In the genomic region with DNA sequence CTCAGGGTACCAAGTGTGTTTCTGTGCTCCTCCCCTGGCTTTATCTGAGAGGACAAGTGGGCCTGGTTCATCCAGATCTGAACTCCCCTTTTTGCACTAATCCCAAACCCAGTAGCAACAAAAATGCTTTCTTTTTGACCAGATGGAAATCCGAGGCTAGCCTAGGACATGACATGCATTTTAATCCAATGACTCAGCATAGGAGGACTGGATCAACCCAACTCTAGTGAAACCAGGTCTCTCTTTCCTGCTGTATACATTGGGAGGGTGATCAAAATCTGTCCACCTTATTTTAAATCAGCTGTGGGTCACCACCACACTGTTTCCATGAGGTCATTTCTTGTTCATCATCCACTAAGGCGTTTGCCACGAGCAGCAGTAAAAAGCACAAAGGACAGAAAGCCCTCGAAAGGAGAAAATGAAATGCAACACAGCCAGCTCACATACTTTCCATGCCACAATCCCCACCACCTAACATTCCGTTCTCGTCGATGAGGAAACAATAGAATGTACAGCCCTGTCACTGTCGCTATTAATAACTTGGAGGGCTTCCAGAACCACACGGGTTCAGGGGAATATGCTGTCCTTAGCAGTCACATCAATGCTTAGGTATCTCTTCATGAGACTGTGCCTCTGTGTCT, we compare ENCODE assay signal across 8 cellular contexts.
A peak's percentile ranks its signal among the peaks of the same experiment; 100 is the strongest.
DNase-seq lines count a peak whose midpoint lies in the region; ATAC-seq and TF ChIP-seq lines count a peak whose summit lies in the region.
"Had no signal": no experiment of that assay in that cellular context is flagged by ENCODE, and none has a peak within 500 bp of the region (broad histone marks: within the 10 kb centered on the region; RNA-seq: fewer than 3 reads in every experiment).

No MANE protein-coding gene starts in this region.

- H3K27me3 Mint-ChIP-seq in type B pancreatic cell: no peaks in the 10 kb centered on the region

- TF ChIP-seq EP300 in Ishikawa (IDR thresholded peaks at IDR 0.05; ENCODE audit: borderline replicate concordance): peak; percentile 88

- H3K9me3 Mint-ChIP-seq in type B pancreatic cell: no peaks in the 10 kb centered on the region

- WGBS in body of pancreas, 2 donors: 19 to 23% methylated on average over 9 of the region's 9 CpGs

- H3K4me3 Mint-ChIP-seq in type B pancreatic cell: peak overlapping the region; percentile 26
- H3K4me3 Mint-ChIP-seq: activated CD8-positive, alpha-beta T cell treated with anti-CD3 and anti-CD28 coated beads for 36 hours had no signal

- H3K36me3 ChIP-seq in body of pancreas (replicated peaks in 1 of 2; ENCODE audit: insufficient read depth in 1 of 2, low read depth in 2 of 2): no peaks in the 10 kb centered on the region

- intact Hi-C loops in body of pancreas (cut with DNase I): no loop called here

- 0 out of 2 replicates have a peak, but pooled peaks have one; percentile 2 for TF ChIP-seq RAD21 in Ishikawa (IDR thresholded peaks at IDR 0.05; ENCODE audit: low read depth)

- H3K27ac ChIP-seq in body of pancreas: peak overlapping the region in 2 of 4 donors; percentile 18 to 36

- no peak for TF ChIP-seq POLR2A in body of pancreas (IDR thresholded peaks at IDR 0.05)

- no peaks in the 10 kb centered on the region for H3K36me3 Mint-ChIP-seq in type B pancreatic cell

- H3K9me3 ChIP-seq in body of pancreas: no peaks in the 10 kb centered on the region

- H3K27ac Mint-ChIP-seq in type B pancreatic cell: peak overlapping the region; percentile 87
- H3K27ac Mint-ChIP-seq: activated CD8-positive, alpha-beta T cell treated with anti-CD3 and anti-CD28 coated beads for 36 hours had no signal

- peak; percentile 66 for ATAC-seq in body of pancreas
- ATAC-seq in GM18520 (IDR thresholded peaks at IDR 0.05; ENCODE audit: unreplicated experiment): no peak
- no peak for ATAC-seq in HG03159 (IDR thresholded peaks at IDR 0.05; ENCODE audit: unreplicated experiment)
- ATAC-seq: activated CD8-positive, alpha-beta T cell treated with anti-CD3 and anti-CD28 coated beads for 36 hours had no signal

- DNase-seq in body of pancreas: peak in 1 of 4 donors; percentile 9
- DNase-seq in inferior parietal cortex (ENCODE audit: extremely low spot score): peak; percentile 56
- no peak for DNase-seq in type B pancreatic cell (ENCODE audit: extremely low spot score, unreplicated experiment)
- DNase-seq in MV-4-11 (lab: John Stamatoyannopoulos, UW): no peak
- DNase-seq: activated CD8-positive, alpha-beta T cell treated with anti-CD3 and anti-CD28 coated beads for 36 hours had no signal

- TF ChIP-seq CTCF in body of pancreas (IDR thresholded peaks at IDR 0.05) (no peak), type B pancreatic cell (conservative IDR thresholded peaks at IDR 0.05) (no peak)

- H3K4me1 ChIP-seq in body of pancreas: no peaks in the 10 kb centered on the region

- H3K4me3 ChIP-seq in body of pancreas: no peak overlapping the region

- peaks cover 5% of the 10 kb centered on the region for H3K4me1 Mint-ChIP-seq in type B pancreatic cell (ENCODE audit: unreplicated experiment)

- no peaks in the 10 kb centered on the region for H3K27me3 ChIP-seq in body of pancreas

TF ChIP-seq in Ishikawa, 13 proteins besides CTCF, POLR2A, EP300 and RAD21:
- TF ChIP-seq TCF12 (IDR thresholded peaks at IDR 0.05; ENCODE audit: low read depth) (peak; percentile 74), TEAD4 (IDR thresholded peaks at IDR 0.05) (peak; percentile 80), REST (IDR thresholded peaks at IDR 0.05; ENCODE audit: low read depth) (no peak), CREB1 (IDR thresholded peaks at IDR 0.05; ENCODE audit: low read depth) (no peak), TAF1 (IDR thresholded peaks at IDR 0.05; ENCODE audit: low read depth) (no peak), EGR1 (IDR thresholded peaks at IDR 0.05) (no peak), CEBPB (IDR thresholded peaks at IDR 0.05) (peak; percentile 28; the same call in 1 of the 2 replicates), ZBTB7A (IDR thresholded peaks at IDR 0.05; ENCODE audit: low read depth) (no peak), YY1 (IDR thresholded peaks at IDR 0.05; ENCODE audit: low read depth) (no peak), FOXM1 (IDR thresholded peaks at IDR 0.05; ENCODE audit: borderline replicate concordance, low read depth) (peak; percentile 71), MAX (IDR thresholded peaks at IDR 0.05) (peak; percentile 41; the same call in 1 of the 2 replicates), NFIC (IDR thresholded peaks at IDR 0.05) (peak; percentile 83)
- TF ChIP-seq, protein P1, sequence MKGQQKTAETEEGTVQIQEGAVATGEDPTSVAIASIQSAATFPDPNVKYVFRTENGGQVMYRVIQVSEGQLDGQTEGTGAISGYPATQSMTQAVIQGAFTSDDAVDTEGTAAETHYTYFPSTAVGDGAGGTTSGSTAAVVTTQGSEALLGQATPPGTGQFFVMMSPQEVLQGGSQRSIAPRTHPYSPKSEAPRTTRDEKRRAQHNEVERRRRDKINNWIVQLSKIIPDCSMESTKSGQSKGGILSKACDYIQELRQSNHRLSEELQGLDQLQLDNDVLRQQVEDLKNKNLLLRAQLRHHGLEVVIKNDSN (IDR thresholded peaks at IDR 0.05): no peak
TF ChIP-seq in Ishikawa: peak in this region for 6.
